In the genomic region with DNA sequence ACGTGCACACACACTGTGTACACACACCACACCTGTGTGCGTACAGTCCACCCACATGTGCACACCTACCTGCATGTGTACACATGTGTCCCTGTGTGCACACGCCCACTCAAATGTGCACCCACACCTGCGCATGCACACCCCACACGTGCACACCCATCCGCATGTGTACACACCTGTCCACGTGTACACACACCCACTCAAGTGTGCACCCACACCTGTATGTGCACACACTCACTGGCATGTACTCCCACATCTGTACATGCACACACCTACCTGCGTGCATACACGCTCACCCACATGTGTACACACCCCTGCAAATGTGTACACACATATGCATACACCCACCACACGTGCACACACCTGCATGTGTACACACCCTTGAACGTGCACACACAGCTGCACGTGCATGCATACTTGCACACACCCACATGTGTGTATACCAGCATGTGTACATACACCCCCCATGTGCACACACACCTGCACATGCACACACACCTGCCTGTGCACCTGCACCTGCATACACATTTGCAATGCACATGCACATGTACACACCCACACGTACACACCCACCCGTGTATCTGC, we compare ENCODE assay signal across 1 cellular context.
TF ChIP-seq lines count a peak whose summit lies in the region.

No MANE protein-coding gene starts in this region.

TF ChIP-seq in K562, 482 proteins besides CTCF, POLR2A, EP300 and RAD21 (continued from another document):
- TF ChIP-seq, protein P1, sequence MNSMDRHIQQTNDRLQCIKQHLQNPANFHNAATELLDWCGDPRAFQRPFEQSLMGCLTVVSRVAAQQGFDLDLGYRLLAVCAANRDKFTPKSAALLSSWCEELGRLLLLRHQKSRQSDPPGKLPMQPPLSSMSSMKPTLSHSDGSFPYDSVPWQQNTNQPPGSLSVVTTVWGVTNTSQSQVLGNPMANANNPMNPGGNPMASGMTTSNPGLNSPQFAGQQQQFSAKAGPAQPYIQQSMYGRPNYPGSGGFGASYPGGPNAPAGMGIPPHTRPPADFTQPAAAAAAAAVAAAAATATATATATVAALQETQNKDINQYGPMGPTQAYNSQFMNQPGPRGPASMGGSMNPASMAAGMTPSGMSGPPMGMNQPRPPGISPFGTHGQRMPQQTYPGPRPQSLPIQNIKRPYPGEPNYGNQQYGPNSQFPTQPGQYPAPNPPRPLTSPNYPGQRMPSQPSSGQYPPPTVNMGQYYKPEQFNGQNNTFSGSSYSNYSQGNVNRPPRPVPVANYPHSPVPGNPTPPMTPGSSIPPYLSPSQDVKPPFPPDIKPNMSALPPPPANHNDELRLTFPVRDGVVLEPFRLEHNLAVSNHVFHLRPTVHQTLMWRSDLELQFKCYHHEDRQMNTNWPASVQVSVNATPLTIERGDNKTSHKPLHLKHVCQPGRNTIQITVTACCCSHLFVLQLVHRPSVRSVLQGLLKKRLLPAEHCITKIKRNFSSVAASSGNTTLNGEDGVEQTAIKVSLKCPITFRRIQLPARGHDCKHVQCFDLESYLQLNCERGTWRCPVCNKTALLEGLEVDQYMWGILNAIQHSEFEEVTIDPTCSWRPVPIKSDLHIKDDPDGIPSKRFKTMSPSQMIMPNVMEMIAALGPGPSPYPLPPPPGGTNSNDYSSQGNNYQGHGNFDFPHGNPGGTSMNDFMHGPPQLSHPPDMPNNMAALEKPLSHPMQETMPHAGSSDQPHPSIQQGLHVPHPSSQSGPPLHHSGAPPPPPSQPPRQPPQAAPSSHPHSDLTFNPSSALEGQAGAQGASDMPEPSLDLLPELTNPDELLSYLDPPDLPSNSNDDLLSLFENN (IDR thresholded peaks at IDR 0.05; ENCODE audit: low read depth in 2 of 2, low read length in 2 of 2) = no peak
- no peak for TF ChIP-seq LEF1 (IDR thresholded peaks at IDR 0.05)
